8 cellular contexts compared by ENCODE assay signal in the genomic region with DNA sequence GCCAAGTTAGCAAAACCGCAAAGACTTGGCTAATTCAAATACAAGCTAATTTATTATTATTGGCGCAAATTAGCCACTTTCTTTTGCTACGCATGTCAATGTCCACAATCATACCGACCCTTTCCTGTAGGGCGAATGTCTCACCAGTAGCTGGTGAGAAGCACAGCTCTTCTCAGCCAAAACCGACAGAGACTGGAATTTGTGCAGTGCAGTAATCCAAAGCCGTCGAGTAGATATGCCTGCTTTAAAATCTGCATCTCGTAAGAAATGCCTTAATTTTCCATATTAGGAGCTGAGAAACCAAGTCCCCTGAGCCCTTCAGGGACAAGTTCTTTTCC. TPM values are rescaled to one million over a fixed set of nuclear protein-coding genes. Genes with fewer than 3 reads are reported as not detected.
A peak's percentile ranks its signal among the peaks of the same experiment; 100 is the strongest.
DNase-seq lines count a peak whose midpoint lies in the region; TF ChIP-seq lines count a peak whose summit lies in the region.

No MANE protein-coding gene starts in this region.

- peak overlapping the region; percentile 96 for H2AFZ ChIP-seq in OCI-LY3 (ENCODE audit: low read depth, low read length)
- peak overlapping the region; percentile 20 for H2AFZ ChIP-seq in mesenchymal stem cell (ENCODE audit: low read depth, low read length)

- peak overlapping the region; percentile 1 for H2BK5ac ChIP-seq in mesenchymal stem cell (ENCODE audit: low read depth, low read length, poor library complexity, severe bottlenecking)

- H3K23ac ChIP-seq in mesenchymal stem cell (ENCODE audit: low read length in 2 of 2) = no peak overlapping the region

- POLR2A ChIA-PET in HEK293 (lab: Yijun Ruan, JAX) = interaction anchor here (0.6 to 2.8 kb wide), 12 partner anchors 10 to 602 kb away, joined by 3 to 62 read pairs (median 4); a partner anchor contains a TSS

- no peak overlapping the region for H2AK5ac ChIP-seq in mesenchymal stem cell (ENCODE audit: low read length, severe bottlenecking)

- no peak overlapping the region for H3K14ac ChIP-seq in mesenchymal stem cell (ENCODE audit: low read length in 2 of 2)

- no peaks in the 10 kb centered on the region; the same call in 1 of the 2 replicates for H3K4me1 ChIP-seq in HEK293 (ENCODE audit: control insufficient read depth, insufficient read depth, low read length)
- H3K4me1 ChIP-seq in OCI-LY3 (ENCODE audit: low read length) = peaks cover 13% of the 10 kb centered on the region
- H3K4me1 ChIP-seq in mesenchymal stem cell (ENCODE audit: control insufficient read depth, insufficient read depth, low read depth, low read length) = peaks cover 3% of the 10 kb centered on the region
- no peaks in the 10 kb centered on the region for H3K4me1 ChIP-seq in uterus

- H3K9me3 ChIP-seq in HEK293 (ENCODE audit: control insufficient read depth, insufficient read depth, low read depth, low read length) = no peaks in the 10 kb centered on the region
- no peaks in the 10 kb centered on the region for H3K9me3 ChIP-seq in OCI-LY3 (ENCODE audit: insufficient read depth, low read length)
- peaks cover 5% of the 10 kb centered on the region for H3K9me3 ChIP-seq in mesenchymal stem cell (ENCODE audit: control insufficient read depth, low read length)
- no peaks in the 10 kb centered on the region for H3K9me3 ChIP-seq in uterus

- H3K9ac ChIP-seq in OCI-LY3 (ENCODE audit: low read length) (peak overlapping the region; percentile 75), mesenchymal stem cell (ENCODE audit: low read length) (peak overlapping the region; percentile 92)

- H2BK120ac ChIP-seq in mesenchymal stem cell (ENCODE audit: low read depth, low read length) = no peak overlapping the region

- no peaks in the 10 kb centered on the region for H4K20me1 ChIP-seq in OCI-LY3 (ENCODE audit: insufficient read depth, low read length)

- WGBS in mesenchymal stem cell = 14% methylated on average over 9 of the region's 9 CpGs

- no peak overlapping the region for H2BK15ac ChIP-seq in mesenchymal stem cell (ENCODE audit: low read depth, poor library complexity, severe bottlenecking)

- H3K79me2 ChIP-seq in OCI-LY3 (ENCODE audit: low read length) = no peaks in the 10 kb centered on the region

- H3K36me3 ChIP-seq in HEK293 (ENCODE audit: control insufficient read depth in 2 of 2, insufficient read depth in 1 of 2, low read length in 2 of 2) (no peaks in the 10 kb centered on the region), OCI-LY3 (replicated peaks; ENCODE audit: low read depth, low read length) (no peaks in the 10 kb centered on the region), mesenchymal stem cell (ENCODE audit: control insufficient read depth in 1 of 2, insufficient read depth in 2 of 2, low read depth in 1 of 2, low read length in 2 of 2) (peaks cover 0 to 3% of the 10 kb centered on the region in 2 experiments), uterus (no peaks in the 10 kb centered on the region)

- no peak for TF ChIP-seq POLR2A in uterus (IDR thresholded peaks at IDR 0.05)

- no peak overlapping the region for H4K91ac ChIP-seq in mesenchymal stem cell (ENCODE audit: low read length)

- no peak overlapping the region for H3K4ac ChIP-seq in mesenchymal stem cell (ENCODE audit: low read depth in 1 of 2, low read length in 2 of 2)

- TF ChIP-seq CTCF in HEK293 (tag by site-specific recombination; IDR thresholded peaks at IDR 0.05) = no peak
- no peak for TF ChIP-seq CTCF in OCI-LY3 (IDR thresholded peaks at IDR 0.05; ENCODE audit: low read depth, low read length)
- no peak for TF ChIP-seq CTCF in coronary artery (IDR thresholded peaks at IDR 0.05)
- peak in 1 of 4 experiments; percentile 39 for TF ChIP-seq CTCF in uterus (IDR thresholded peaks at IDR 0.05)

- H3K27ac ChIP-seq in HEK293 (ENCODE audit: extremely low read depth, low read depth, low read length) (peak overlapping the region; percentile 44), OCI-LY3 (ENCODE audit: low read length) (peak overlapping the region; percentile 42), coronary artery (peak overlapping the region; percentile 97 to 98), mesenchymal stem cell (ENCODE audit: low read length, poor library complexity, severe bottlenecking) (peak overlapping the region; percentile 79), uterus (peak overlapping the region; percentile 90 to 91)

- no peak overlapping the region for H2BK12ac ChIP-seq in mesenchymal stem cell (ENCODE audit: low read length in 2 of 2)

- intact Hi-C loops in uterus (cut with DNase I; ENCODE audit: low total_unique reads) = no loop called here

- DNase-seq in SIG-M5 treated with dmso at 0.1 percent for 504 hours (lab: John Stamatoyannopoulos, UW; ENCODE audit: unreplicated experiment) = peak; percentile 67
- no peak for DNase-seq in SIG-M5 (lab: John Stamatoyannopoulos, UW)
- no peak for DNase-seq in coronary artery (ENCODE audit: low spot score)
- peak; percentile 86 for DNase-seq in mesenchymal stem cell
- no peak for DNase-seq in uterus
- DNase-seq in cortex of kidney (lab: John Stamatoyannopoulos, UW) = no peak

- H3K27me3 ChIP-seq in OCI-LY3 (ENCODE audit: low read depth, low read length) (no peaks in the 10 kb centered on the region), mesenchymal stem cell (ENCODE audit: control insufficient read depth in 1 of 2, insufficient read depth in 1 of 2, low read length in 2 of 2) (no peaks in the 10 kb centered on the region), uterus (no peaks in the 10 kb centered on the region)

- H4K8ac ChIP-seq in mesenchymal stem cell (ENCODE audit: low read length) = peak overlapping the region; percentile 75

- H3K4me3 ChIP-seq in HEK293 (ENCODE audit: low read depth, low read length) (peak overlapping the region; percentile 42), OCI-LY3 (ENCODE audit: low read length) (peak overlapping the region; percentile 80), coronary artery (peak overlapping the region; percentile 81), mesenchymal stem cell (ENCODE audit: insufficient read depth in 1 of 2, low read depth in 1 of 2, low read length in 2 of 2) (peak overlapping the region in 1 of 2 experiments; percentile 95), uterus (peak overlapping the region; percentile 44 to 89)

- H3K4me2 ChIP-seq in OCI-LY3 (ENCODE audit: low read length) (peak overlapping the region; percentile 92), mesenchymal stem cell (ENCODE audit: low read length, poor library complexity, severe bottlenecking) (peak overlapping the region; percentile 50)

- H3K79me1 ChIP-seq in mesenchymal stem cell (replicated peaks; ENCODE audit: low read length, poor library complexity, severe bottlenecking) = peaks cover 4% of the 10 kb centered on the region

- H3K18ac ChIP-seq in mesenchymal stem cell (ENCODE audit: low read depth in 1 of 2, low read length in 2 of 2) = peak overlapping the region; percentile 16 to 58

- CTCF ChIA-PET in HEK293 (lab: Yijun Ruan, JAX) = interaction anchor here (0.6 to 1.6 kb wide), 4 partner anchors 21 to 95 kb away, joined by 3 to 6 read pairs (median 4); a partner anchor contains a TSS

TF ChIP-seq in HEK293, 187 proteins besides CTCF, POLR2A, EP300 and RAD21 (continues in another document):
- TF ChIP-seq ZNF654 (tag by site-specific recombination; IDR thresholded peaks at IDR 0.05; ENCODE audit: low read depth) (peak; percentile 5; the same call in 1 of the 2 replicates), ZNF561 (tag by site-specific recombination; IDR thresholded peaks at IDR 0.05; ENCODE audit: borderline replicate concordance) (peak; percentile 58; the same call in 1 of the 2 replicates), OSR2 (tag by site-specific recombination; IDR thresholded peaks at IDR 0.05) (no peak), ZSCAN30 (tag by site-specific recombination; IDR thresholded peaks at IDR 0.05) (no peak), ZNF19 (tag by site-specific recombination; IDR thresholded peaks at IDR 0.05; ENCODE audit: low read depth) (no peak), ZNF202 (tag by site-specific recombination; IDR thresholded peaks at IDR 0.05; ENCODE audit: borderline replicate concordance) (no peak)
- TF ChIP-seq, protein P1, sequence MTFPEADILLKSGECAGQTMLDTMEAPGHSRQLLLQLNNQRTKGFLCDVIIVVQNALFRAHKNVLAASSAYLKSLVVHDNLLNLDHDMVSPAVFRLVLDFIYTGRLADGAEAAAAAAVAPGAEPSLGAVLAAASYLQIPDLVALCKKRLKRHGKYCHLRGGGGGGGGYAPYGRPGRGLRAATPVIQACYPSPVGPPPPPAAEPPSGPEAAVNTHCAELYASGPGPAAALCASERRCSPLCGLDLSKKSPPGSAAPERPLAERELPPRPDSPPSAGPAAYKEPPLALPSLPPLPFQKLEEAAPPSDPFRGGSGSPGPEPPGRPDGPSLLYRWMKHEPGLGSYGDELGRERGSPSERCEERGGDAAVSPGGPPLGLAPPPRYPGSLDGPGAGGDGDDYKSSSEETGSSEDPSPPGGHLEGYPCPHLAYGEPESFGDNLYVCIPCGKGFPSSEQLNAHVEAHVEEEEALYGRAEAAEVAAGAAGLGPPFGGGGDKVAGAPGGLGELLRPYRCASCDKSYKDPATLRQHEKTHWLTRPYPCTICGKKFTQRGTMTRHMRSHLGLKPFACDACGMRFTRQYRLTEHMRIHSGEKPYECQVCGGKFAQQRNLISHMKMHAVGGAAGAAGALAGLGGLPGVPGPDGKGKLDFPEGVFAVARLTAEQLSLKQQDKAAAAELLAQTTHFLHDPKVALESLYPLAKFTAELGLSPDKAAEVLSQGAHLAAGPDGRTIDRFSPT (tag by site-specific recombination; IDR thresholded peaks at IDR 0.05) = no peak
- TF ChIP-seq, protein P2, sequence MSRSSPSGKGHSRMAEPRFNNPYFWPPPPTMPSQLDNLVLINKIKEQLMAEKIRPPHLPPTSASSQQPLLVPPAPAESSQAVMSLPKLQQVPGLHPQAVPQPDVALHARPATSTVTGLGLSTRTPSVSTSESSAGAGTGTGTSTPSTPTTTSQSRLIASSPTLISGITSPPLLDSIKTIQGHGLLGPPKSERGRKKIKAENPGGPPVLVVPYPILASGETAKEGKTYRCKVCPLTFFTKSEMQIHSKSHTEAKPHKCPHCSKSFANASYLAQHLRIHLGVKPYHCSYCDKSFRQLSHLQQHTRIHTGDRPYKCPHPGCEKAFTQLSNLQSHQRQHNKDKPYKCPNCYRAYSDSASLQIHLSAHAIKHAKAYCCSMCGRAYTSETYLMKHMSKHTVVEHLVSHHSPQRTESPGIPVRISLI (tag by site-specific recombination; IDR thresholded peaks at IDR 0.05) = no peak

RNA-seq across cellular contexts. Expression of a gene that starts 0.6 kb away (rescaled TPM):
- 13.3 TPM for polyA plus RNA-seq in mesenchymal stem cell (2013, experiment 1 of 2)
- polyA plus RNA-seq in mesenchymal stem cell (2013, experiment 2 of 2) = 14.0 TPM
- total RNA-seq in uterus = 10 to 100 TPM; 17.2 to 62.1 (median 27.7) TPM

RNA-seq across cellular contexts. Expression of a gene that starts 21.0 kb away (rescaled TPM):
- 313 TPM for polyA plus RNA-seq in mesenchymal stem cell (2013, experiment 1 of 2)
- polyA plus RNA-seq in mesenchymal stem cell (2013, experiment 2 of 2) = 300 TPM
- 100 to 1,000 TPM in 2 of 4 donors, 10 to 100 TPM in 2; 41.8 to 208 (median 110) TPM for total RNA-seq in uterus

Comparison
In these comparisons a context has a peak if more than half of its experiments do, and no peak if none do; other contexts are left out.
1. DNase-seq: peak in SIG-M5 treated with dmso at 0.1 percent for 504 hours (single experiment) and mesenchymal stem cell (single experiment); none in SIG-M5 (single experiment), coronary artery (single experiment), uterus (0 of 2) and cortex of kidney (single experiment).
2. H3K27ac ChIP-seq: peak in every context shown above with its lines; median percentile 98 in coronary artery; 90 in uterus; 79 in mesenchymal stem cell; 44 in HEK293; 42 in OCI-LY3.